ENCODE assay signal across 27 cellular contexts in genomic region chr20:50359607-50360217, GRCh38.
A peak's percentile ranks its signal among the peaks of the same experiment; 100 is the strongest.
DNase-seq lines count a peak whose midpoint lies in the region; ATAC-seq, FAIRE-seq and TF ChIP-seq lines count a peak whose summit lies in the region.
"Had no signal": no experiment of that assay in that cellular context is flagged by ENCODE, and none has a peak within 500 bp of the region (broad histone marks: within the 10 kb centered on the region; RNA-seq: fewer than 3 reads in every experiment).

No MANE protein-coding gene starts in this region.

- H4K91ac ChIP-seq in IMR-90 (ENCODE audit: insufficient read depth, low read depth, low read length) = no peak overlapping the region
- peak overlapping the region; percentile 46 for H4K91ac ChIP-seq in trophoblast cell (ENCODE audit: low read depth, low read length)

- peak overlapping the region; percentile 70 for H3K27ac Mint-ChIP-seq in Caco-2 (ENCODE audit: unreplicated experiment)
- H3K27ac Mint-ChIP-seq: activated CD8-positive, alpha-beta T cell treated with anti-CD3 and anti-CD28 coated beads, Interleukin-2, amount 10 ng/mL, durations not matched to agents 7 days and 5 days; nephron; progenitor cell of endocrine pancreas; T-helper 17 cell had no signal

- H3K23ac ChIP-seq in IMR-90 (ENCODE audit: low read depth, low read length) (no peak overlapping the region), trophoblast cell (ENCODE audit: low read length) (no peak overlapping the region)

- intact Hi-C loops in Caco-2 (cut with micrococcal nuclease; ENCODE audit: unreplicated experiment) = no loop called here
- intact Hi-C loops in IMR-90 (cut with micrococcal nuclease) = no loop called here
- intact Hi-C loops in kidney (cut with DNase I) = no loop called here
- intact Hi-C loops in esophagus muscularis mucosa (cut with DNase I) = no loop called here

- WGBS in IMR-90 (ENCODE audit: extremely low coverage in 2 of 2, insufficient read length in 1 of 2), 2 experiments = 75% methylated on average over 4 of the region's 8 CpGs; no CpG with 5 or more reads in 1 of the 2 experiments
- no CpG with 5 or more reads among the region's 8 CpGs for WGBS in trophoblast cell (ENCODE audit: extremely low coverage, insufficient coverage, insufficient read length)
- 78% methylated on average over 8 of the region's 8 CpGs for WGBS in esophagus muscularis mucosa

- dilution Hi-C loops in IMR-90 (cut with HindIII; ENCODE audit: low sequenced_read_pairs, unreplicated experiment) = no loop called here

- no peak for DNase-seq in Caco-2
- DNase-seq in IMR-90 = no peak
- peak; percentile 46 for DNase-seq in kidney
- DNase-seq in trophoblast cell = no peak
- DNase-seq in esophagus muscularis mucosa (ENCODE audit: extremely low spot score) = no peak
- DNase-seq in ACHN = no peak
- DNase-seq in stimulated activated CD4-positive, alpha-beta T cell treated with anti-CD3 and anti-CD28 coated beads, Interleukin-12 subunit alpha, Interleukin-12 subunit beta, amount 100 ng/mL, for 4 hours = no peak
- DNase-seq: activated CD8-positive, alpha-beta T cell treated with anti-CD3 and anti-CD28 coated beads, Interleukin-2, amount 10 ng/mL, durations not matched to agents 7 days and 5 days; activated T-cell treated with anti-CD3 and anti-CD28 coated beads for 4 hours; DMS 273 treated with DMSO at 0.1 percent for 48 hours; effector memory CD4-positive, alpha-beta T cell; left ventricle myocardium superior; midbrain; NCI-H1436; NCI-H2107; NCI-H524; NK-92 treated with Interleukin-12 subunit alpha and Interleukin-12 subunit beta, amount 100 ng/mL, for 24 hours; T-helper 17 cell had no signal

- no peak for TF ChIP-seq POLR2A in IMR-90 (IDR thresholded peaks at IDR 0.05; ENCODE audit: low read depth, low read length)
- no peak for TF ChIP-seq POLR2A in esophagus muscularis mucosa (IDR thresholded peaks at IDR 0.05; ENCODE audit: low read depth)

- no peak for TF ChIP-seq RAD21 in IMR-90 (IDR thresholded peaks at IDR 0.05; ENCODE audit: low read length)

- peak overlapping the region; percentile 52 for H2BK12ac ChIP-seq in trophoblast cell (ENCODE audit: low read length)

- H3K4me3 ChIP-seq in Caco-2 (ENCODE audit: low read depth, low read length) (no peak overlapping the region), IMR-90 (ENCODE audit: insufficient read depth, low read depth, low read length) (no peak overlapping the region), kidney (ENCODE audit: low read length in 2 of 2) (no peak overlapping the region), trophoblast cell (ENCODE audit: low read depth, low read length) (no peak overlapping the region), esophagus muscularis mucosa (no peak overlapping the region)
- H3K4me3 ChIP-seq: adrenal gland, SK-N-MC had no signal

- CTCF ChIA-PET in Caco-2 (lab: Charles Lee) (no interaction called here), IMR-90 (lab: Yijun Ruan, JAX) (no interaction called here)

- in situ Hi-C loops in IMR-90 (cut with MboI; ENCODE audit: low sequenced_read_pairs) = no loop called here
- in situ Hi-C loops in ACHN (cut with HindIII; ENCODE audit: low pct_ligation_motif_present, low pct_unique_long_range_greater_than_20kb, low sequenced_read_pairs) = no loop called here

- H4K20me1 ChIP-seq in IMR-90 (ENCODE audit: insufficient read depth, low read length) = no peaks in the 10 kb centered on the region

- H3K4me3 Mint-ChIP-seq in Caco-2 (ENCODE audit: unreplicated experiment) = peak overlapping the region; percentile 6
- H3K4me3 Mint-ChIP-seq: activated CD8-positive, alpha-beta T cell treated with anti-CD3 and anti-CD28 coated beads, Interleukin-2, amount 10 ng/mL, durations not matched to agents 7 days and 5 days; nephron; T-helper 17 cell had no signal

- H3K14ac ChIP-seq in IMR-90 (replicated peaks; ENCODE audit: low read depth, low read length) (peak overlapping the region; percentile 28; the same call in 1 of the 2 replicates), trophoblast cell (ENCODE audit: low read length) (peak overlapping the region; percentile 20)

- H3K79me1 ChIP-seq in IMR-90 (ENCODE audit: low read depth in 1 of 2, low read length in 2 of 2) (no peaks in the 10 kb centered on the region), trophoblast cell (ENCODE audit: low read length) (peaks cover 10% of the 10 kb centered on the region)

- no peak overlapping the region for H3K56ac ChIP-seq in IMR-90 (ENCODE audit: extremely low read depth, insufficient read depth, low read length)

- H2BK5ac ChIP-seq in IMR-90 (ENCODE audit: low read depth, low read length, poor library complexity, severe bottlenecking) = no peak overlapping the region
- H2BK5ac ChIP-seq in trophoblast cell (ENCODE audit: low read depth, low read length, poor library complexity) = peak overlapping the region; percentile 12

- H3K36me3 Mint-ChIP-seq in Caco-2 (ENCODE audit: insufficient read depth, unreplicated experiment) = no peaks in the 10 kb centered on the region

- H3K4ac ChIP-seq in IMR-90 (ENCODE audit: low read depth, low read length) = no peak overlapping the region
- H3K4ac ChIP-seq in trophoblast cell (ENCODE audit: low read depth, low read length) = peak overlapping the region; percentile 27

- H3K4me1 ChIP-seq in Caco-2 (peaks cover 31% of the 10 kb centered on the region), IMR-90 (ENCODE audit: control insufficient read depth, insufficient read depth, low read length) (no peaks in the 10 kb centered on the region), kidney (ENCODE audit: control insufficient read depth in 1 of 2, insufficient read depth in 1 of 2, low read depth in 1 of 2, low read length in 2 of 2) (no peaks in the 10 kb centered on the region), trophoblast cell (ENCODE audit: control insufficient read depth in 1 of 2, insufficient read depth in 2 of 2, low read length in 2 of 2) (peaks cover 15 to 16% of the 10 kb centered on the region in 2 experiments), esophagus muscularis mucosa (peaks cover 0 to 4% (median 0%) of the 10 kb centered on the region in 4 donors)

- H3K27me3 ChIP-seq in Caco-2 (replicated peaks; ENCODE audit: control insufficient read depth, insufficient read depth, low read length) (no peaks in the 10 kb centered on the region), IMR-90 (ENCODE audit: control insufficient read depth, insufficient read depth, low read length) (no peaks in the 10 kb centered on the region), trophoblast cell (ENCODE audit: insufficient read depth, low read length) (no peaks in the 10 kb centered on the region), esophagus muscularis mucosa (no peaks in the 10 kb centered on the region)
- H3K27me3 ChIP-seq: adrenal gland had no signal

- no peak for FAIRE-seq in kidney (lab: Jason Lieb, UNC)
- FAIRE-seq: colon, frontal cortex had no signal

- H3K4me2 ChIP-seq in IMR-90 (ENCODE audit: low read depth, low read length) (no peak overlapping the region), trophoblast cell (ENCODE audit: low read length) (no peak overlapping the region)
- H3K4me2 ChIP-seq: KMS-11 had no signal

- H4K8ac ChIP-seq in IMR-90 (ENCODE audit: low read depth in 2 of 2, low read length in 2 of 2) (no peak overlapping the region), trophoblast cell (ENCODE audit: low read depth, low read length) (peak overlapping the region; percentile 6)

- no peaks in the 10 kb centered on the region for H3K79me2 ChIP-seq in trophoblast cell (ENCODE audit: control insufficient read depth, insufficient read depth, low read length, poor library complexity)

- H4K5ac ChIP-seq in IMR-90 (ENCODE audit: low read depth, low read length) = no peak overlapping the region

- no peak for TF ChIP-seq EP300 in esophagus muscularis mucosa (IDR thresholded peaks at IDR 0.05)

- H3K27ac ChIP-seq in IMR-90 (ENCODE audit: insufficient read depth, low read length) (no peak overlapping the region), kidney (ENCODE audit: low read depth in 2 of 2, low read length in 2 of 2) (no peak overlapping the region), trophoblast cell (ENCODE audit: low read depth, low read length) (no peak overlapping the region), esophagus muscularis mucosa (replicated peaks in 1 of 4) (no peak overlapping the region)
- H3K27ac ChIP-seq: adrenal gland, C4-2B, KMS-11, SK-N-MC had no signal

- no peaks in the 10 kb centered on the region for H3K27me3 Mint-ChIP-seq in Caco-2 (ENCODE audit: insufficient read depth, unreplicated experiment)

- H3K18ac ChIP-seq in IMR-90 (ENCODE audit: low read depth, low read length) (no peak overlapping the region), trophoblast cell (ENCODE audit: low read length) (peak overlapping the region; percentile 39)

- H2BK120ac ChIP-seq in IMR-90 (ENCODE audit: low read depth, low read length) (no peak overlapping the region), trophoblast cell (ENCODE audit: insufficient read depth, low read length, poor library complexity) (peak overlapping the region; percentile 52)

- 0 out of 2 replicates have a peak, but pooled peaks cover 3% of the 10 kb centered on the region for H3K9me1 ChIP-seq in IMR-90 (ENCODE audit: insufficient read depth, low read length)

- no peaks in the 10 kb centered on the region; the same call in 1 of the 2 replicates for H3K9me3 ChIP-seq in Caco-2
- H3K9me3 ChIP-seq in IMR-90 (ENCODE audit: control insufficient read depth, insufficient read depth, low read length) = no peaks in the 10 kb centered on the region
- no peaks in the 10 kb centered on the region for H3K9me3 ChIP-seq in kidney (ENCODE audit: control insufficient read depth in 1 of 2, low read length in 2 of 2)
- H3K9me3 ChIP-seq in trophoblast cell (ENCODE audit: insufficient read depth, low read depth, low read length) = peaks cover 3% of the 10 kb centered on the region
- H3K9me3 ChIP-seq in esophagus muscularis mucosa = no peaks in the 10 kb centered on the region
- H3K9me3 ChIP-seq: adrenal gland had no signal

- no peak overlapping the region for H3K9ac ChIP-seq in IMR-90 (ENCODE audit: low read depth, low read length)
- H3K9ac ChIP-seq in kidney (ENCODE audit: low read length in 2 of 2) = no peak overlapping the region
- H3K9ac ChIP-seq in trophoblast cell (ENCODE audit: low read length) = no peak overlapping the region
- H3K9ac ChIP-seq: KMS-11 had no signal

- no peak overlapping the region for H4K12ac ChIP-seq in trophoblast cell (ENCODE audit: low read depth, low read length)

- no peak for TF ChIP-seq CTCF in Caco-2 (IDR thresholded peaks at IDR 0.05; ENCODE audit: insufficient read depth in 1 of 2, low read depth in 1 of 2, low read length in 1 of 2, severe bottlenecking in 1 of 2, unreplicated experiment in 1 of 2)
- TF ChIP-seq CTCF in IMR-90 (conservative IDR thresholded peaks at IDR 0.05; ENCODE audit: low read depth, low read length) = no peak
- no peak for TF ChIP-seq CTCF in kidney (IDR thresholded peaks at IDR 0.05; ENCODE audit: borderline replicate concordance, extremely low read depth, insufficient read depth)
- TF ChIP-seq CTCF in esophagus muscularis mucosa (IDR thresholded peaks at IDR 0.05) = no peak

- H2AK5ac ChIP-seq in IMR-90 (ENCODE audit: low read depth, low read length) = no peak overlapping the region
- peak overlapping the region; percentile 69 for H2AK5ac ChIP-seq in trophoblast cell (ENCODE audit: low read length)

- no peak overlapping the region for H2BK20ac ChIP-seq in IMR-90 (ENCODE audit: low read depth, low read length)

- H2AK9ac ChIP-seq in IMR-90 (replicated peaks; ENCODE audit: low read depth, low read length, poor library complexity) = no peak overlapping the region

- H3K36me3 ChIP-seq in Caco-2 (ENCODE audit: control insufficient read depth, insufficient read depth, low read length) (no peaks in the 10 kb centered on the region), IMR-90 (ENCODE audit: control insufficient read depth, insufficient read depth, low read length) (no peaks in the 10 kb centered on the region), kidney (ENCODE audit: control insufficient read depth in 1 of 2, insufficient read depth in 2 of 2, low read length in 2 of 2) (no peaks in the 10 kb centered on the region), trophoblast cell (ENCODE audit: control insufficient read depth in 1 of 2, insufficient read depth in 2 of 2, low read length in 2 of 2) (no peaks in the 10 kb centered on the region), esophagus muscularis mucosa (no peaks in the 10 kb centered on the region)
- H3K36me3 ChIP-seq: adrenal gland had no signal

- POLR2A ChIA-PET in Caco-2 (lab: Charles Lee) = no interaction called here
- POLR2A ChIA-PET in IMR-90 (lab: Charles Lee; ENCODE audit: unreplicated experiment) = no interaction called here

- BruUV-seq in Caco-2 (replicated peaks; lab: Mats Ljungman, UMichigan) = no TSS peak
- no TSS peak for BruUV-seq in IMR-90 (replicated peaks; lab: Mats Ljungman, UMichigan)

- no peaks in the 10 kb centered on the region for H3K9me3 Mint-ChIP-seq in Caco-2 (ENCODE audit: unreplicated experiment)
- H3K9me3 Mint-ChIP-seq: nephron had no signal

- H2AFZ ChIP-seq in IMR-90 (replicated peaks; ENCODE audit: low read length, poor library complexity) = no peak overlapping the region
- no peak overlapping the region for H2AFZ ChIP-seq in trophoblast cell (ENCODE audit: insufficient read depth, low read length, poor library complexity)

- H3K4me1 Mint-ChIP-seq in Caco-2 (ENCODE audit: low read depth, unreplicated experiment) = peaks cover 23% of the 10 kb centered on the region
- H3K4me1 Mint-ChIP-seq: nephron had no signal

- ATAC-seq in IMR-90 (ENCODE audit: low read depth) (no peak; the same call in 1 of the 2 replicates), GM18861 (IDR thresholded peaks at IDR 0.05; ENCODE audit: unreplicated experiment) (no peak)
- ATAC-seq: activated CD8-positive, alpha-beta T cell treated with anti-CD3 and anti-CD28 coated beads, Interleukin-2, amount 10 ng/mL, durations not matched to agents 7 days and 5 days; left ventricle myocardium superior; T-helper 17 cell had no signal

- 0 out of 3 replicates have a peak overlapping the region, but pooled peaks have one; percentile 26 for H2BK15ac ChIP-seq in IMR-90 (ENCODE audit: low read depth, low read length)
